16 cellular contexts compared by ENCODE assay signal in genomic region chr5:58937031-58937681, GRCh38.
"Had no signal": no experiment of that assay in that cellular context is flagged by ENCODE, and none has a peak within 500 bp of the region (broad histone marks: within the 10 kb centered on the region; RNA-seq: fewer than 3 reads in every experiment).

No MANE protein-coding gene starts in this region.

- H3K27ac Mint-ChIP-seq: activated CD8-positive, alpha-beta T cell treated with anti-CD3 and anti-CD28 coated beads, Interleukin-2, amount 10 ng/mL, durations not matched to agents 7 days and 5 days; mesothelial cell of epicardium had no signal

- H3K9me3 ChIP-seq: left ventricle myocardium inferior, ovary, tibial artery, vagina had no signal

- DNase-seq: activated CD4-positive, alpha-beta T cell treated with anti-CD3 and anti-CD28 coated beads for 4 hours; activated CD8-positive, alpha-beta memory T cell treated with anti-CD3 and anti-CD28 coated beads, Interleukin-2, amount 50 U/mL, for 48 hours; activated CD8-positive, alpha-beta T cell treated with anti-CD3 and anti-CD28 coated beads, Interleukin-2, amount 10 ng/mL, durations not matched to agents 7 days and 5 days; aorta; foreskin melanocyte; head of caudate nucleus; kidney; left ventricle myocardium inferior; ovary; stimulated activated CD4-positive, alpha-beta T cell treated with anti-CD3 and anti-CD28 coated beads, Interleukin-15, amount 100 ng/mL, for 24 hours; stimulated activated CD4-positive, alpha-beta T cell treated with anti-CD3 and anti-CD28 coated beads, Interleukin-4, amount 100 ng/mL, for 4 hours; T1000; tibial artery had no signal

- H3K36me3 Mint-ChIP-seq: mesothelial cell of epicardium had no signal

- ATAC-seq: activated CD8-positive, alpha-beta T cell treated with anti-CD3 and anti-CD28 coated beads, Interleukin-2, amount 10 ng/mL, durations not matched to agents 7 days and 5 days had no signal

- H3K4me3 Mint-ChIP-seq: activated CD8-positive, alpha-beta T cell treated with anti-CD3 and anti-CD28 coated beads, Interleukin-2, amount 10 ng/mL, durations not matched to agents 7 days and 5 days; mesothelial cell of epicardium; neural crest cell had no signal

- H3K4me1 Mint-ChIP-seq: mesothelial cell of epicardium had no signal
